12 cellular contexts compared by ENCODE assay signal in genomic region chr20:47019106-47019824, GRCh38.
DNase-seq lines count a peak whose midpoint lies in the region; ATAC-seq, FAIRE-seq and TF ChIP-seq lines count a peak whose summit lies in the region.
"Had no signal": no experiment of that assay in that cellular context is flagged by ENCODE, and none has a peak within 500 bp of the region (broad histone marks: within the 10 kb centered on the region; RNA-seq: fewer than 3 reads in every experiment).

No MANE protein-coding gene starts in this region.

- TF ChIP-seq CTCF in gastroesophageal sphincter (IDR thresholded peaks at IDR 0.05) (no peak), retinal pigment epithelial cell (conservative IDR thresholded peaks at IDR 0.05; ENCODE audit: low read depth, low read length) (no peak), breast epithelium (IDR thresholded peaks at IDR 0.05) (no peak)

- intact Hi-C loops in breast epithelium (cut with DNase I; ENCODE audit: low total_unique reads): no loop called here

- DNase-seq in DMS 273 treated with DMSO at 0.1 percent for 48 hours (lab: John Stamatoyannopoulos, UW) (peak; percentile 55), NCI-H524 treated with DMSO at 0.1 percent for 48 hours (lab: John Stamatoyannopoulos, UW) (peak; percentile 80), retinal pigment epithelial cell (ENCODE audit: low read depth) (peak; percentile 84), breast epithelium (ENCODE audit: low spot score in 2 of 2) (no peak), GM12892 (ENCODE audit: insufficient read length) (no peak)
- no peak for DNase-seq in central memory CD4-positive, alpha-beta T cell
- DNase-seq: activated CD4-positive, alpha-beta memory T cell treated with anti-CD3 and anti-CD28 coated beads, Interleukin-2, amount 10 ng/mL, durations not matched to agents 7 days and 5 days; activated naive CD4-positive, alpha-beta T cell treated with anti-CD3 and anti-CD28 coated beads for 36 hours; CD8-positive, alpha-beta memory T cell; nephron progenitor cell had no signal

- ATAC-seq in gastroesophageal sphincter: peak; percentile 87
- ATAC-seq in HG03139 (IDR thresholded peaks at IDR 0.05; ENCODE audit: unreplicated experiment): no peak

- no peak for TF ChIP-seq POLR2A in gastroesophageal sphincter (IDR thresholded peaks at IDR 0.05)
- no peak for TF ChIP-seq POLR2A in breast epithelium (IDR thresholded peaks at IDR 0.05)
- TF ChIP-seq POLR2A in GM12892 (IDR thresholded peaks at IDR 0.05; ENCODE audit: low read depth, low read length): no peak

- H3K4me3 ChIP-seq in gastroesophageal sphincter (no peak overlapping the region), retinal pigment epithelial cell (ENCODE audit: low read length) (no peak overlapping the region), breast epithelium (no peak overlapping the region)

- H3K9me3 ChIP-seq in gastroesophageal sphincter (no peaks in the 10 kb centered on the region), breast epithelium (no peaks in the 10 kb centered on the region)

- WGBS in gastroesophageal sphincter (ENCODE audit: low coverage in 1 of 2), 2 donors: 7% methylated on average over 4 to 8 of the region's 8 CpGs

- H3K4me1 ChIP-seq in gastroesophageal sphincter: peaks cover 0 to 35% (median 0%) of the 10 kb centered on the region in 3 donors
- no peaks in the 10 kb centered on the region for H3K4me1 ChIP-seq in breast epithelium

- no peaks in the 10 kb centered on the region for H3K27me3 ChIP-seq in gastroesophageal sphincter
- H3K27me3 ChIP-seq in breast epithelium: no peaks in the 10 kb centered on the region

- H3K27ac ChIP-seq in gastroesophageal sphincter: peak overlapping the region in 1 of 4 donors; percentile 44
- H3K27ac ChIP-seq in breast epithelium: peak overlapping the region in 1 of 2 donors; percentile 66

- no peak for TF ChIP-seq EP300 in gastroesophageal sphincter (IDR thresholded peaks at IDR 0.05)

- H3K36me3 ChIP-seq in gastroesophageal sphincter: no peaks in the 10 kb centered on the region
- H3K36me3 ChIP-seq in breast epithelium: no peaks in the 10 kb centered on the region

- no peak for FAIRE-seq in GM12892 (lab: Jason Lieb, UNC)

Comparison
In these comparisons a context has a peak if more than half of its experiments do, and no peak if none do; other contexts are left out.
1. DNase-seq: peak in DMS 273 treated with DMSO at 0.1 percent for 48 hours (single experiment), NCI-H524 treated with DMSO at 0.1 percent for 48 hours (single experiment) and retinal pigment epithelial cell (single experiment); none in breast epithelium (0 of 2), GM12892 (single experiment) and central memory CD4-positive, alpha-beta T cell (single experiment).